Comparison of ENCODE assay signal across 11 cellular contexts in genomic region chr13:109156181-109156935, GRCh38.
DNase-seq lines count a peak whose midpoint lies in the region; ATAC-seq, FAIRE-seq and TF ChIP-seq lines count a peak whose summit lies in the region.
"Had no signal": no experiment of that assay in that cellular context is flagged by ENCODE, and none has a peak within 500 bp of the region (broad histone marks: within the 10 kb centered on the region; RNA-seq: fewer than 3 reads in every experiment).

No MANE protein-coding gene starts in this region.

- no peaks in the 10 kb centered on the region for H3K27me3 Mint-ChIP-seq in MCF 10A (ENCODE audit: insufficient read depth, unreplicated experiment)
- H3K27me3 Mint-ChIP-seq in stimulated activated naive CD8-positive, alpha-beta T cell treated with anti-CD3 and anti-CD28 coated beads, Interleukin-15, amount 100 ng/mL, for 72 hours: peaks cover 61% of the 10 kb centered on the region
- H3K27me3 Mint-ChIP-seq: central memory CD8-positive, alpha-beta T cell had no signal

- H3K9me3 Mint-ChIP-seq in MCF 10A (ENCODE audit: unreplicated experiment): no peaks in the 10 kb centered on the region
- no peaks in the 10 kb centered on the region for H3K9me3 Mint-ChIP-seq in stimulated activated naive CD8-positive, alpha-beta T cell treated with anti-CD3 and anti-CD28 coated beads, Interleukin-15, amount 100 ng/mL, for 72 hours

- no TSS peak for BruUV-seq in MCF 10A (replicated peaks; lab: Mats Ljungman, UMichigan)

- H3K4me3 ChIP-seq in kidney epithelial cell (ENCODE audit: low read depth, low read length) (no peak overlapping the region), thoracic aorta (peak overlapping the region; percentile 56)

- DNase-seq in HS-5 (ENCODE audit: low read depth) (peak; percentile 70), MCF 10A (ENCODE audit: unreplicated experiment) (peak; percentile 82), kidney epithelial cell (ENCODE audit: low read depth) (peak; percentile 50), thoracic aorta (ENCODE audit: low spot score) (no peak), NCI-H446 (lab: John Stamatoyannopoulos, UW) (no peak), GM12891 (ENCODE audit: insufficient read length, low spot score) (no peak)
- DNase-seq in stimulated activated naive CD8-positive, alpha-beta T cell treated with anti-CD3 and anti-CD28 coated beads, Interleukin-15, amount 100 ng/mL, for 72 hours: no peak
- DNase-seq: NCI-H1930 had no signal

- peak overlapping the region; percentile 78 to 90 for H3K27ac ChIP-seq in thoracic aorta

- peak; percentile 56 for ATAC-seq in thoracic aorta (ENCODE audit: insufficient number of reproducible peaks, low FRiP score, low read depth)
- no peak for ATAC-seq in stimulated activated naive CD8-positive, alpha-beta T cell treated with anti-CD3 and anti-CD28 coated beads, Interleukin-15, amount 100 ng/mL, for 72 hours
- no peak for ATAC-seq in HG03045 (IDR thresholded peaks at IDR 0.05; ENCODE audit: unreplicated experiment)

- H3K36me3 ChIP-seq in kidney epithelial cell (ENCODE audit: control insufficient read depth, insufficient read depth, low read length) (no peaks in the 10 kb centered on the region), thoracic aorta (no peaks in the 10 kb centered on the region)

- H3K4me1 ChIP-seq in thoracic aorta (ENCODE audit: control insufficient read depth in 1 of 2, low read depth in 2 of 2): peaks cover 21 to 30% of the 10 kb centered on the region in 2 donors

- POLR2A ChIA-PET in MCF 10A (lab: Yijun Ruan, JAX): interaction anchor here (0.6 to 4.1 kb wide), 30 partner anchors 9 to 1287 kb away, joined by 3 to 41 read pairs (median 4); no protein-coding TSS in a partner anchor

- H3K27me3 ChIP-seq in kidney epithelial cell (ENCODE audit: control insufficient read depth, insufficient read depth, low read length) (no peaks in the 10 kb centered on the region), thoracic aorta (replicated peaks; ENCODE audit: insufficient read depth) (no peaks in the 10 kb centered on the region)

- FAIRE-seq in GM12891 (lab: Jason Lieb, UNC): no peak
- FAIRE-seq: GM18507 had no signal

- CTCF ChIA-PET in MCF 10A (lab: Yijun Ruan, JAX): interaction anchor here (0.6 to 2.1 kb wide), 12 partner anchors 9 to 954 kb away, joined by 3 to 6 read pairs (median 4); no protein-coding TSS in a partner anchor

- peaks cover 61% of the 10 kb centered on the region for H3K4me1 Mint-ChIP-seq in MCF 10A (ENCODE audit: insufficient read depth, unreplicated experiment)
- H3K4me1 Mint-ChIP-seq in stimulated activated naive CD8-positive, alpha-beta T cell treated with anti-CD3 and anti-CD28 coated beads, Interleukin-15, amount 100 ng/mL, for 72 hours: no peaks in the 10 kb centered on the region
- H3K4me1 Mint-ChIP-seq: central memory CD8-positive, alpha-beta T cell had no signal

- intact Hi-C loops in MCF 10A (cut with micrococcal nuclease): no loop called here

- H3K36me3 Mint-ChIP-seq in MCF 10A (ENCODE audit: insufficient read depth, unreplicated experiment): peaks cover 11% of the 10 kb centered on the region

- TF ChIP-seq POLR2A in GM12891 (IDR thresholded peaks at IDR 0.05; ENCODE audit: low read depth, low read length): no peak

- TF ChIP-seq CTCF in MCF 10A (IDR thresholded peaks at IDR 0.05; ENCODE audit: unreplicated experiment): no peak
- TF ChIP-seq CTCF in kidney epithelial cell (IDR thresholded peaks at IDR 0.05; ENCODE audit: insufficient read depth, low read length, poor library complexity, severe bottlenecking): no peak
- TF ChIP-seq CTCF in thoracic aorta (IDR thresholded peaks at IDR 0.05): no peak

- peak overlapping the region; percentile 64 for H3K4me3 Mint-ChIP-seq in MCF 10A (ENCODE audit: unreplicated experiment)
- H3K4me3 Mint-ChIP-seq in stimulated activated naive CD8-positive, alpha-beta T cell treated with anti-CD3 and anti-CD28 coated beads, Interleukin-15, amount 100 ng/mL, for 72 hours: no peak overlapping the region
- H3K4me3 Mint-ChIP-seq: central memory CD8-positive, alpha-beta T cell had no signal

- peak overlapping the region; percentile 95 for H3K27ac Mint-ChIP-seq in MCF 10A (ENCODE audit: low read depth, unreplicated experiment)
- no peak overlapping the region for H3K27ac Mint-ChIP-seq in stimulated activated naive CD8-positive, alpha-beta T cell treated with anti-CD3 and anti-CD28 coated beads, Interleukin-15, amount 100 ng/mL, for 72 hours

- H3K9me3 ChIP-seq in thoracic aorta: no peaks in the 10 kb centered on the region

TF ChIP-seq in GM12891, 5 proteins besides CTCF, POLR2A, EP300 and RAD21:
- no peak for TF ChIP-seq SPI1 (IDR thresholded peaks at IDR 0.05; ENCODE audit: low read depth, low read length)
- TF ChIP-seq PAX5 (IDR thresholded peaks at IDR 0.05; ENCODE audit: insufficient read depth, low read length, severe bottlenecking): no peak
- TF ChIP-seq TAF1 (IDR thresholded peaks at IDR 0.05; ENCODE audit: low read depth, low read length): no peak
- TF ChIP-seq POU2F2 (IDR thresholded peaks at IDR 0.05; ENCODE audit: low read depth, low read length): no peak

Comparison
In these comparisons a context has a peak if more than half of its experiments do, and no peak if none do; other contexts are left out.
1. DNase-seq: peak in HS-5 (single experiment), MCF 10A (single experiment) and kidney epithelial cell (single experiment); none in thoracic aorta (single experiment), stimulated activated naive CD8-positive, alpha-beta T cell treated with anti-CD3 and anti-CD28 coated beads, Interleukin-15, amount 100 ng/mL, for 72 hours (0 of 2), NCI-H446 (0 of 2) and GM12891 (single experiment).